Comparison of ENCODE assay signal across 20 cellular contexts in genomic region chr2:181762000-181762399, GRCh38.
DNase-seq lines count a peak whose midpoint lies in the region; ATAC-seq, FAIRE-seq and TF ChIP-seq lines count a peak whose summit lies in the region.
"Had no signal": no experiment of that assay in that cellular context is flagged by ENCODE, and none has a peak within 500 bp of the region (broad histone marks: within the 10 kb centered on the region; RNA-seq: fewer than 3 reads in every experiment).

No MANE protein-coding gene starts in this region.

- POLR2A ChIA-PET in HepG2 (lab: Yijun Ruan, JAX), result no interaction called here

- FAIRE-seq in HepG2 (lab: Jason Lieb, UNC), result no peak
- FAIRE-seq: GM12891, GM19239, HTR-8/SVneo had no signal

- no peaks in the 10 kb centered on the region for H3K27me3 ChIP-seq in HepG2 (ENCODE audit: control insufficient read depth in 1 of 2, insufficient read depth in 2 of 2, low read length in 2 of 2)
- H3K27me3 ChIP-seq in right lobe of liver, result no peaks in the 10 kb centered on the region
- H3K27me3 ChIP-seq: BE2C had no signal

- ATAC-seq in HepG2, result no peak
- ATAC-seq in right lobe of liver, result no peak
- ATAC-seq: GM23338 had no signal

- TF ChIP-seq EP300 in HepG2 (IDR thresholded peaks at IDR 0.05; ENCODE audit: low read depth in 2 of 2, low read length in 2 of 2) (no peak), HepG2 (CRISPR knock-in tag; IDR thresholded peaks at IDR 0.05; ENCODE audit: borderline replicate concordance) (no peak)

- TF ChIP-seq RAD21 in HepG2 (CRISPR knock-in tag; IDR thresholded peaks at IDR 0.05), result no peak

- WGBS in HepG2 (ENCODE audit: low lambda C conversion rate), result 46% methylated on average over 5 of the region's 5 CpGs
- WGBS in right lobe of liver (ENCODE audit: insufficient coverage, low coverage, low lambda C conversion rate, missing lambda C conversion rate), result 80% methylated on average over 5 of the region's 5 CpGs

- H3K4me2 ChIP-seq in HepG2 (ENCODE audit: low read depth, low read length), result no peak overlapping the region
- H3K4me2 ChIP-seq: GM23338 had no signal

- TF ChIP-seq POLR2A in HepG2 (IDR thresholded peaks at IDR 0.05; ENCODE audit: insufficient read depth in 1 of 2, low read depth in 2 of 2, low read length in 2 of 2), result no peak
- no peak for TF ChIP-seq POLR2A in right lobe of liver (IDR thresholded peaks at IDR 0.05)

- in situ Hi-C loops in HepG2 (cut with HindIII; ENCODE audit: extremely low pct_ligation_motif_present, low pct_unique_long_range_greater_than_20kb), result no loop called here

- H3K27ac ChIP-seq in HepG2 (ENCODE audit: extremely low read length, insufficient read depth, low read length) (no peak overlapping the region), right lobe of liver (no peak overlapping the region)

- CTCF ChIA-PET in HepG2 (lab: Yijun Ruan, JAX; ENCODE audit: low intra/inter-chr PET ratio, low total read pairs), result no interaction called here

- H4K20me1 ChIP-seq in HepG2 (ENCODE audit: insufficient read depth, low read length), result no peaks in the 10 kb centered on the region

- TF ChIP-seq CTCF in HepG2 (CRISPR knock-in tag; IDR thresholded peaks at IDR 0.05) (no peak), right lobe of liver (IDR thresholded peaks at IDR 0.05) (no peak)

- intact Hi-C loops in HepG2 (cut with micrococcal nuclease; ENCODE audit: unreplicated experiment), result no loop called here
- intact Hi-C loops in right lobe of liver (cut with DNase I), result no loop called here

- H2AFZ ChIP-seq in HepG2 (ENCODE audit: low read length), result no peak overlapping the region
- H2AFZ ChIP-seq: GM23338 had no signal

- no peak overlapping the region for H3K4me3 ChIP-seq in HepG2 (replicated peaks in 1 of 3; ENCODE audit: insufficient read depth in 1 of 3, low read depth in 2 of 3, low read length in 3 of 3)
- no peak overlapping the region for H3K4me3 ChIP-seq in right lobe of liver
- H3K4me3 ChIP-seq: GM23338 had no signal

- BruUV-seq in HepG2 (replicated peaks; lab: Mats Ljungman, UMichigan), result no TSS peak

- no peak overlapping the region for H3K9ac ChIP-seq in HepG2 (ENCODE audit: insufficient read depth, low read depth, low read length)

- no peaks in the 10 kb centered on the region for H3K79me2 ChIP-seq in HepG2 (ENCODE audit: insufficient read depth, low read length)

- DNase-seq in HepG2 (ENCODE audit: low spot score), result no peak
- no peak for DNase-seq in right lobe of liver
- DNase-seq in amniotic epithelial cell (ENCODE audit: low read depth), result peak; percentile 42
- DNase-seq in iris pigment epithelial cell (ENCODE audit: low read depth), result peak; percentile 28
- DNase-seq in GM19240 (ENCODE audit: insufficient read length, low spot score), result no peak
- no peak for DNase-seq in NCI-H69 (lab: John Stamatoyannopoulos, UW)
- no peak for DNase-seq in 8988T
- DNase-seq: ACHN; BE2C; CD4-positive, CD25-positive, alpha-beta regulatory T cell; CD8-positive, alpha-beta memory T cell; DMS 273 treated with DMSO at 0.1 percent for 48 hours; DMS53; DND-41; EL; H7 had no signal

- H3K36me3 ChIP-seq in HepG2 (replicated peaks in 1 of 2; ENCODE audit: control insufficient read depth in 1 of 2, insufficient read depth in 2 of 2, low read length in 2 of 2) (no peaks in the 10 kb centered on the region), right lobe of liver (no peaks in the 10 kb centered on the region)
- H3K36me3 ChIP-seq: BE2C had no signal

- H3K4me1 ChIP-seq in HepG2 (ENCODE audit: insufficient read depth, low read length) (peaks cover 39% of the 10 kb centered on the region), right lobe of liver (no peaks in the 10 kb centered on the region)
- H3K4me1 ChIP-seq: BE2C had no signal

- H3K9me3 ChIP-seq in HepG2 (ENCODE audit: low read length) (no peaks in the 10 kb centered on the region), right lobe of liver (no peaks in the 10 kb centered on the region)
- H3K9me3 ChIP-seq: BE2C had no signal

TF ChIP-seq in HepG2, 621 proteins besides CTCF, POLR2A, EP300 and RAD21:
- TF ChIP-seq IKZF4 (CRISPR knock-in tag; IDR thresholded peaks at IDR 0.05; ENCODE audit: borderline replicate concordance, low read depth, not compliant biosample characterization) (no peak), TARDBP (CRISPR knock-in tag; IDR thresholded peaks at IDR 0.05) (no peak), HMG20A (CRISPR knock-in tag; IDR thresholded peaks at IDR 0.05; ENCODE audit: borderline replicate concordance) (peak; percentile 47; the same call in 1 of the 2 replicates), ARID5B (CRISPR knock-in tag; IDR thresholded peaks at IDR 0.05) (0 out of 2 replicates have a peak, but pooled peaks have one; percentile 46), CEBPB (IDR thresholded peaks at IDR 0.05; ENCODE audit: borderline replicate concordance, low read depth, low read length) (peak; percentile 88), SAP130 (CRISPR knock-in tag; IDR thresholded peaks at IDR 0.05; ENCODE audit: low read depth) (no peak), CEBPG (CRISPR knock-in tag; IDR thresholded peaks at IDR 0.05) (peak; percentile 63)
- TF ChIP-seq, protein P1, sequence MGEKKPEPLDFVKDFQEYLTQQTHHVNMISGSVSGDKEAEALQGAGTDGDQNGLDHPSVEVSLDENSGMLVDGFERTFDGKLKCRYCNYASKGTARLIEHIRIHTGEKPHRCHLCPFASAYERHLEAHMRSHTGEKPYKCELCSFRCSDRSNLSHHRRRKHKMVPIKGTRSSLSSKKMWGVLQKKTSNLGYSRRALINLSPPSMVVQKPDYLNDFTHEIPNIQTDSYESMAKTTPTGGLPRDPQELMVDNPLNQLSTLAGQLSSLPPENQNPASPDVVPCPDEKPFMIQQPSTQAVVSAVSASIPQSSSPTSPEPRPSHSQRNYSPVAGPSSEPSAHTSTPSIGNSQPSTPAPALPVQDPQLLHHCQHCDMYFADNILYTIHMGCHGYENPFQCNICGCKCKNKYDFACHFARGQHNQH (CRISPR knock-in tag; IDR thresholded peaks at IDR 0.05), result no peak

Comparison
In these comparisons a context has a peak if more than half of its experiments do, and no peak if none do; other contexts are left out.
1. DNase-seq: peak in amniotic epithelial cell (single experiment) and iris pigment epithelial cell (single experiment); none in HepG2 (single experiment), right lobe of liver (0 of 3), GM19240 (single experiment), NCI-H69 (single experiment) and 8988T (single experiment).